Comparison of ENCODE assay signal across 20 cellular contexts in the genomic region with DNA sequence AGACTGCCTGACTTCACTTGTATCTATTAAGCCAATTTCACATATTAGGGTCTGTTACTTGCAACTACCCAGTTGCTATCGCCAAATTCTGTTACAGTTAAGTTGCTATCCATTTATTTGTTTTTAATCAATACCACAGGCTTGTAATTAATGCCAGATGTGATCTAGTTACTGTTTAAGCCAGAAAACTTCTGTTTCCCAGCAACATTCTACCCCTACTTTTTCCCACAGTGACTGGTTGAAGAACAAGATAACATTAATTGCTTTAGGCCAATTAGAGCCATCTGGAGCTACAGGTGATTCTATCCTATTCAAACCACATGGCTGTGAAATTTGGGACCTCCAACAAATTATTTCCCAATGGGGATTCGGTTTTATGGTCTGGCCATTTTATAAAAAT.
DNase-seq lines count a peak whose midpoint lies in the region; ATAC-seq and TF ChIP-seq lines count a peak whose summit lies in the region.
"Had no signal": no experiment of that assay in that cellular context is flagged by ENCODE, and none has a peak within 500 bp of the region (broad histone marks: within the 10 kb centered on the region; RNA-seq: fewer than 3 reads in every experiment).

No MANE protein-coding gene starts in this region.

- H3K36me3 ChIP-seq in brain microvascular endothelial cell (replicated peaks): no peaks in the 10 kb centered on the region
- H3K36me3 ChIP-seq: SJSA1 had no signal

- 69 to 72% methylated on average over 2 of the region's 2 CpGs for WGBS in lower leg skin, 2 donors

- in situ Hi-C loops in brain microvascular endothelial cell (cut with HindIII; ENCODE audit: low pct_ligation_motif_present, low sequenced_read_pairs): no loop called here

- H3K27me3 ChIP-seq in brain microvascular endothelial cell (replicated peaks): no peaks in the 10 kb centered on the region

- H3K4me3 Mint-ChIP-seq in stimulated activated effector memory CD8-positive, alpha-beta T cell treated with anti-CD3 and anti-CD28 coated beads, Interleukin-12 subunit alpha, Interleukin-12 subunit beta, amount 100 ng/mL, for 72 hours: no peak overlapping the region
- H3K4me3 Mint-ChIP-seq: CD14-positive monocyte, HFFc6, T-cell had no signal

- TF ChIP-seq CTCF in lower leg skin (IDR thresholded peaks at IDR 0.05) (no peak), brain microvascular endothelial cell (IDR thresholded peaks at IDR 0.05; ENCODE audit: low read depth, low read length, missing control alignments) (no peak)

- intact Hi-C loops in lower leg skin (cut with DNase I; ENCODE audit: low total_unique reads): no loop called here

- DNase-seq in NCI-H1105 treated with DMSO at 0.1 percent for 48 hours (lab: John Stamatoyannopoulos, UW) (peak; percentile 46), NCI-H1105 (lab: John Stamatoyannopoulos, UW) (no peak), NCI-H82 treated with DMSO at 0.1 percent for 48 hours (lab: John Stamatoyannopoulos, UW; ENCODE audit: unreplicated experiment) (peak; percentile 75), fibroblast of gingiva (ENCODE audit: low read depth) (peak; percentile 23), lower leg skin (ENCODE audit: low spot score in 2 of 2) (no peak), kidney glomerular epithelial cell (lab: John Stamatoyannopoulos, UW) (no peak), brain microvascular endothelial cell (no peak)
- no peak for DNase-seq in stimulated activated effector memory CD8-positive, alpha-beta T cell treated with anti-CD3 and anti-CD28 coated beads, Interleukin-12 subunit alpha, Interleukin-12 subunit beta, amount 100 ng/mL, for 72 hours (ENCODE audit: low spot score in 2 of 2)
- DNase-seq: 8988T, Calu3, GF-D8, GM23248, HFFc6, Karpas-422, NCI-H2081 treated with DMSO at 0.1 percent for 48 hours, NCI-H345, T-cell had no signal

- H3K27ac ChIP-seq in brain microvascular endothelial cell: no peak overlapping the region
- H3K27ac ChIP-seq: GM23248, RWPE1, SJSA1 had no signal

- no peak overlapping the region for H3K4me3 ChIP-seq in lower leg skin (ENCODE audit: low read depth, poor library complexity, severe bottlenecking)
- H3K4me3 ChIP-seq in brain microvascular endothelial cell (ENCODE audit: low read depth, low read length): no peak overlapping the region
- H3K4me3 ChIP-seq: GM23248, SJSA1 had no signal

- H3K9me3 Mint-ChIP-seq in stimulated activated effector memory CD8-positive, alpha-beta T cell treated with anti-CD3 and anti-CD28 coated beads, Interleukin-12 subunit alpha, Interleukin-12 subunit beta, amount 100 ng/mL, for 72 hours: no peaks in the 10 kb centered on the region
- H3K9me3 Mint-ChIP-seq: HFFc6, T-cell had no signal

- peak overlapping the region; percentile 73 for H3K27ac Mint-ChIP-seq in stimulated activated effector memory CD8-positive, alpha-beta T cell treated with anti-CD3 and anti-CD28 coated beads, Interleukin-12 subunit alpha, Interleukin-12 subunit beta, amount 100 ng/mL, for 72 hours
- H3K27ac Mint-ChIP-seq: CD14-positive monocyte, HFFc6, T-cell had no signal

- no peak for ATAC-seq in stimulated activated effector memory CD8-positive, alpha-beta T cell treated with anti-CD3 and anti-CD28 coated beads, Interleukin-12 subunit alpha, Interleukin-12 subunit beta, amount 100 ng/mL, for 72 hours
- ATAC-seq: T-cell had no signal

- H3K4me1 Mint-ChIP-seq in stimulated activated effector memory CD8-positive, alpha-beta T cell treated with anti-CD3 and anti-CD28 coated beads, Interleukin-12 subunit alpha, Interleukin-12 subunit beta, amount 100 ng/mL, for 72 hours: peaks cover 13% of the 10 kb centered on the region
- H3K4me1 Mint-ChIP-seq: CD14-positive monocyte had no signal

- no peaks in the 10 kb centered on the region for H3K36me3 Mint-ChIP-seq in stimulated activated effector memory CD8-positive, alpha-beta T cell treated with anti-CD3 and anti-CD28 coated beads, Interleukin-12 subunit alpha, Interleukin-12 subunit beta, amount 100 ng/mL, for 72 hours
- H3K36me3 Mint-ChIP-seq: CD14-positive monocyte had no signal

- TF ChIP-seq POLR2A in lower leg skin (IDR thresholded peaks at IDR 0.05): no peak

Comparison
In these comparisons a context has a peak if more than half of its experiments do, and no peak if none do; other contexts are left out.
1. DNase-seq: peak in NCI-H1105 treated with DMSO at 0.1 percent for 48 hours (single experiment), NCI-H82 treated with DMSO at 0.1 percent for 48 hours (single experiment) and fibroblast of gingiva (single experiment); none in NCI-H1105 (single experiment), stimulated activated effector memory CD8-positive, alpha-beta T cell treated with anti-CD3 and anti-CD28 coated beads, Interleukin-12 subunit alpha, Interleukin-12 subunit beta, amount 100 ng/mL, for 72 hours (0 of 2), lower leg skin (0 of 2), kidney glomerular epithelial cell (single experiment) and brain microvascular endothelial cell (single experiment).